Comparison of ENCODE assay signal across 6 cellular contexts in the genomic region with DNA sequence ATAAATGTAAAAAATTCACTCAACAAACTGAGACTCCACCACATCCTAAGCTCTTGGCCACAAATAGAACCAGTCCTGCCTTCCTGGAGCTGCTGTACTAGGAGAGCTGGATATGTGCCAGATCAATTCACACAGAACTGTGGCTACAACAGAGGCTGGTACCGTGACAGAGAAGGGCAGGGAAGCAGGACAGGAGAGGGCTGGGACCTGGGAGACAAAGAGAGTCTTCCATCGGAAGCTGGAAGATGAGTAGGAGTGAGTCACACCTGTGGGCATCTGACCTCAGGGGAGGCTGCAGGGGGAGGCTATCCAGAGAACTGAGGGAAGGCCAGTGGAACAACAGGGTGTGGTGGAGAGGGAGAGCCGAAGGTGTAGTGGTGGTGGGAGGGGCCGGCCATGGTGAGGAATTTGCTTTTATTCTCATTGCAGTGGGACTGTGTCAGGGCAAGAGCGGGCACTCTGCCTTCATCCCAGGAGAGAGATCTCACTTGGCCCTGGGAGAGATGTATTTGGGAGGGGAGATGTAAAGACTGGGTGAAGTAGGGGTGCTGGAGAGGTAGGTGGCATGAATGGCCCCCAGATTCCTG. TPM values are rescaled to one million over a fixed set of nuclear protein-coding genes. Genes with fewer than 3 reads are reported as not detected.
A peak's percentile ranks its signal among the peaks of the same experiment; 100 is the strongest.
DNase-seq lines count a peak whose midpoint lies in the region; ATAC-seq and TF ChIP-seq lines count a peak whose summit lies in the region.

No MANE protein-coding gene starts in this region.

- H3K9me3 ChIP-seq in MG63 = no peaks in the 10 kb centered on the region
- H3K9me3 ChIP-seq in adrenal gland (replicated peaks in 1 of 3) = no peaks in the 10 kb centered on the region
- no peaks in the 10 kb centered on the region for H3K9me3 ChIP-seq in muscle layer of duodenum (ENCODE audit: control insufficient read depth in 1 of 2, low read length in 2 of 2)

- intact Hi-C loops in adrenal gland (cut with DNase I) = no loop called here

- DNase-seq in MG63 (peak; percentile 91), adrenal gland (peak in 3 of 7 donors; percentile 54 to 65 (median 63)), H7 (no peak), iPS-NIHi11 (ENCODE audit: low spot score) (no peak)

- peak overlapping the region in 3 of 5 donors; percentile 86 to 96 (median 93) for H3K27ac ChIP-seq in adrenal gland
- H3K27ac ChIP-seq in muscle layer of duodenum (ENCODE audit: low read length) = peak overlapping the region; percentile 14

- no peak for TF ChIP-seq POLR2A in adrenal gland (IDR thresholded peaks at IDR 0.05)

- no peak for ATAC-seq in HG03342 (IDR thresholded peaks at IDR 0.05; ENCODE audit: unreplicated experiment)

- H3K36me3 ChIP-seq in MG63 (peaks cover 13% of the 10 kb centered on the region), adrenal gland (replicated peaks in 1 of 2) (no peaks in the 10 kb centered on the region), muscle layer of duodenum (ENCODE audit: control insufficient read depth in 1 of 2, insufficient read depth in 2 of 2, low read length in 2 of 2) (no peaks in the 10 kb centered on the region), H7 (replicated peaks; ENCODE audit: control insufficient read depth, insufficient read depth, low read length) (no peaks in the 10 kb centered on the region)

- no peak for TF ChIP-seq CTCF in adrenal gland (IDR thresholded peaks at IDR 0.05)

- no peak overlapping the region for H3K4me3 ChIP-seq in MG63
- no peak overlapping the region for H3K4me3 ChIP-seq in adrenal gland
- H3K4me3 ChIP-seq in muscle layer of duodenum (ENCODE audit: low read depth in 1 of 2, low read length in 2 of 2) = no peak overlapping the region
- H3K4me3 ChIP-seq in H7 (ENCODE audit: insufficient read depth, low read depth, low read length) = no peak overlapping the region

- H3K4me1 ChIP-seq in adrenal gland (replicated peaks in 1 of 2) (peaks cover 38 to 54% of the 10 kb centered on the region in 2 donors), muscle layer of duodenum (ENCODE audit: control insufficient read depth in 1 of 2, insufficient read depth in 2 of 2, low read length in 2 of 2) (peaks cover 14 to 55% of the 10 kb centered on the region in 2 donors)

- 32 to 41% (median 39%) methylated on average over 5 of the region's 5 CpGs for WGBS in adrenal gland, 4 donors

- H3K27me3 ChIP-seq in MG63 (no peaks in the 10 kb centered on the region), adrenal gland (no peaks in the 10 kb centered on the region), muscle layer of duodenum (ENCODE audit: low read depth, low read length) (no peaks in the 10 kb centered on the region), H7 (ENCODE audit: control insufficient read depth, insufficient read depth, low read length) (peaks cover 10% of the 10 kb centered on the region)

RNA-seq across cellular contexts. Expression of a gene that starts 1.9 kb away (rescaled TPM):
- total RNA-seq in MG63 (2014; rRNA removed; shearing (Covaris generic); ENCODE audit: low replicate concordance) = 109 and 124 TPM in 2 replicates
- 100 to 1,000 TPM in 7 of 8 donors, 10 to 100 TPM in 1; 70.9 to 362 (median 221) TPM for total RNA-seq in adrenal gland
- 100 to 1,000 TPM in 2 of 3 donors, 10 to 100 TPM in 1; 40.2 to 323 (median 265) TPM for polyA plus RNA-seq in adrenal gland
- 3.9 and 5.7 TPM in 2 replicates for total RNA-seq in H7 (2014; rRNA removed; shearing (Covaris generic))

RNA-seq across cellular contexts. Expression of a gene that starts 10.2 kb away (rescaled TPM):
- total RNA-seq in MG63 (2014; rRNA removed; shearing (Covaris generic); ENCODE audit: low replicate concordance) = 51.1 and 90.7 TPM in 2 replicates
- total RNA-seq in adrenal gland = 10 to 100 TPM; 34.0 to 83.4 (median 54.2) TPM
- 100 to 1,000 TPM in 2 of 3 donors, 1 to 10 TPM in 1; 9.4 to 135 (median 120) TPM for polyA plus RNA-seq in adrenal gland
- total RNA-seq in H7 (2014; rRNA removed; shearing (Covaris generic)) = 88.1 and 89.1 TPM in 2 replicates

RNA-seq across cellular contexts. Expression of a gene that starts 12.3 kb away (rescaled TPM):
- 45.5 and 66.6 TPM in 2 replicates for total RNA-seq in MG63 (2014; rRNA removed; shearing (Covaris generic); ENCODE audit: low replicate concordance)
- total RNA-seq in adrenal gland = 10 to 100 TPM; 28.1 to 77.1 (median 46.7) TPM
- polyA plus RNA-seq in adrenal gland = 10 to 100 TPM in 2 of 3 donors, 1 to 10 TPM in 1; 7.0 to 64.4 (median 50.1) TPM
- 8.6 and 20.4 TPM in 2 replicates for total RNA-seq in H7 (2014; rRNA removed; shearing (Covaris generic))

RNA-seq across cellular contexts. Expression of a gene that starts 15.8 kb away (rescaled TPM):
- 30.8 and 65.1 TPM in 2 replicates for total RNA-seq in MG63 (2014; rRNA removed; shearing (Covaris generic); ENCODE audit: low replicate concordance)
- total RNA-seq in adrenal gland = 10 to 100 TPM; 12.8 to 56.3 (median 36.0) TPM
- polyA plus RNA-seq in adrenal gland = 10 to 100 TPM in 2 of 3 donors, 1 to 10 TPM in 1; 8.7 to 68.0 (median 33.9) TPM
- total RNA-seq in H7 (2014; rRNA removed; shearing (Covaris generic)) = 1.9 and 4.7 TPM in 2 replicates

RNA-seq across cellular contexts. Expression of a gene that starts 35.2 kb away (rescaled TPM):
- total RNA-seq in MG63 (2014; rRNA removed; shearing (Covaris generic); ENCODE audit: low replicate concordance) = 50.1 and 56.3 TPM in 2 replicates
- total RNA-seq in adrenal gland = 100 to 1,000 TPM; 105 to 240 (median 145) TPM
- 100 to 1,000 TPM in 2 of 3 donors, 10 to 100 TPM in 1; 52.3 to 395 (median 329) TPM for polyA plus RNA-seq in adrenal gland
- total RNA-seq in H7 (2014; rRNA removed; shearing (Covaris generic)) = 70.0 and 72.3 TPM in 2 replicates

Comparison
In these comparisons a context has a peak if more than half of its experiments do, and no peak if none do; other contexts are left out.
1. RNA of a gene that starts 1.9 kb away (total RNA-seq): 70.9 to 362 TPM in adrenal gland and 109 to 124 TPM in MG63; 3.9 to 5.7 TPM in H7; every median in the first group is over 10 times any median in the second.